In the genomic region with DNA sequence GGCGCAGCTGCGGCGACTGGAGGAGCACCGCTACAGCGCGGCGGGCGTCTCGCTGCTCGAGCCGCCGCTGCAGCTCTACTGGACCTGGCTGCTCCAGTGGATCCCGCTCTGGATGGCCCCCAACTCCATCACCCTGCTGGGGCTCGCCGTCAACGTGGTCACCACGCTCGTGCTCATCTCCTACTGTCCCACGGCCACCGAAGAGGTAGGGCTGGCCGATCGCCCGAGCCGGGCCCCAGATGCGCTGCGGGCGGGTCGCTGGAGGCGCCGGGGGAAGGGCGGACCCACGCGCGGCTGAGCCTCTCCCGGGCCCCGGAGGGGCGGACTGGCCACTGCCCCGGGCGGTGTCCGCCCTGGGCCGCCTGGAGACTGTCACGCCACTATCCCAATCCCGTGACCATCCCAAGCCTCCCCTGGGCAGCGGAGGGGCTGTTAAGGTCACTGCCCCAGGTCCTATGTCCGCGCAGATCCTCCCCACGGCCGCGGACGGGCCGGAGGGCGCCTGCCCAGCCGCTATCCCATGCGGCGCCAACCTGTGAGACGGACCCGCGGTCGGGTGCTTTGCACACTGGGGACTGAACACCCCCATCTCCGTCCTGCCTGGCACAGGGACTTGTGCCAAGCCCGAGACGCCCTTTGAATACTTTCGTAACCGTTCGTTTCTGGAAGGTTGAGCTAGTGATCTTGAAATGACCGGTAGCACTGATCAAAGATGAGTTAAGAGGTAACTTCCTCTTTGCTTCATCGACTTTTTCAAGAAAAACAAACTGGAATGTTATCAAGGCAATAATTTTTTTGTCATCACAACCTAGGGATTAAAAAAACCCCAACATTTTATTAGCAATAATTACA, we compare ENCODE assay signal across 1 cellular context.
A peak's percentile ranks its signal among the peaks of the same experiment; 100 is the strongest.
TF ChIP-seq lines count a peak whose summit lies in the region.

No MANE protein-coding gene starts in this region.

TF ChIP-seq in HepG2, 621 proteins besides CTCF, POLR2A, EP300 and RAD21 (continued from another document):
- TF ChIP-seq, protein P1, sequence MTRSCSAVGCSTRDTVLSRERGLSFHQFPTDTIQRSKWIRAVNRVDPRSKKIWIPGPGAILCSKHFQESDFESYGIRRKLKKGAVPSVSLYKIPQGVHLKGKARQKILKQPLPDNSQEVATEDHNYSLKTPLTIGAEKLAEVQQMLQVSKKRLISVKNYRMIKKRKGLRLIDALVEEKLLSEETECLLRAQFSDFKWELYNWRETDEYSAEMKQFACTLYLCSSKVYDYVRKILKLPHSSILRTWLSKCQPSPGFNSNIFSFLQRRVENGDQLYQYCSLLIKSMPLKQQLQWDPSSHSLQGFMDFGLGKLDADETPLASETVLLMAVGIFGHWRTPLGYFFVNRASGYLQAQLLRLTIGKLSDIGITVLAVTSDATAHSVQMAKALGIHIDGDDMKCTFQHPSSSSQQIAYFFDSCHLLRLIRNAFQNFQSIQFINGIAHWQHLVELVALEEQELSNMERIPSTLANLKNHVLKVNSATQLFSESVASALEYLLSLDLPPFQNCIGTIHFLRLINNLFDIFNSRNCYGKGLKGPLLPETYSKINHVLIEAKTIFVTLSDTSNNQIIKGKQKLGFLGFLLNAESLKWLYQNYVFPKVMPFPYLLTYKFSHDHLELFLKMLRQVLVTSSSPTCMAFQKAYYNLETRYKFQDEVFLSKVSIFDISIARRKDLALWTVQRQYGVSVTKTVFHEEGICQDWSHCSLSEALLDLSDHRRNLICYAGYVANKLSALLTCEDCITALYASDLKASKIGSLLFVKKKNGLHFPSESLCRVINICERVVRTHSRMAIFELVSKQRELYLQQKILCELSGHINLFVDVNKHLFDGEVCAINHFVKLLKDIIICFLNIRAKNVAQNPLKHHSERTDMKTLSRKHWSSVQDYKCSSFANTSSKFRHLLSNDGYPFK (CRISPR knock-in tag; IDR thresholded peaks at IDR 0.05; ENCODE audit: borderline replicate concordance): no peak
- TF ChIP-seq JUNB (CRISPR knock-in tag; IDR thresholded peaks at IDR 0.05; ENCODE audit: borderline replicate concordance): no peak
- TF ChIP-seq, protein P2, sequence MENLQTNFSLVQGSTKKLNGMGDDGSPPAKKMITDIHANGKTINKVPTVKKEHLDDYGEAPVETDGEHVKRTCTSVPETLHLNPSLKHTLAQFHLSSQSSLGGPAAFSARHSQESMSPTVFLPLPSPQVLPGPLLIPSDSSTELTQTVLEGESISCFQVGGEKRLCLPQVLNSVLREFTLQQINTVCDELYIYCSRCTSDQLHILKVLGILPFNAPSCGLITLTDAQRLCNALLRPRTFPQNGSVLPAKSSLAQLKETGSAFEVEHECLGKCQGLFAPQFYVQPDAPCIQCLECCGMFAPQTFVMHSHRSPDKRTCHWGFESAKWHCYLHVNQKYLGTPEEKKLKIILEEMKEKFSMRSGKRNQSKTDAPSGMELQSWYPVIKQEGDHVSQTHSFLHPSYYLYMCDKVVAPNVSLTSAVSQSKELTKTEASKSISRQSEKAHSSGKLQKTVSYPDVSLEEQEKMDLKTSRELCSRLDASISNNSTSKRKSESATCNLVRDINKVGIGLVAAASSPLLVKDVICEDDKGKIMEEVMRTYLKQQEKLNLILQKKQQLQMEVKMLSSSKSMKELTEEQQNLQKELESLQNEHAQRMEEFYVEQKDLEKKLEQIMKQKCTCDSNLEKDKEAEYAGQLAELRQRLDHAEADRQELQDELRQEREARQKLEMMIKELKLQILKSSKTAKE (CRISPR knock-in tag; IDR thresholded peaks at IDR 0.05; ENCODE audit: borderline replicate concordance): no peak
- no peak for TF ChIP-seq SMAD1 (CRISPR knock-in tag; IDR thresholded peaks at IDR 0.05; ENCODE audit: borderline replicate concordance, low read depth)
- TF ChIP-seq KLF12 (CRISPR knock-in tag; IDR thresholded peaks at IDR 0.05; ENCODE audit: borderline replicate concordance): no peak
- peak; percentile 71 for TF ChIP-seq ZC3H13 (CRISPR knock-in tag; IDR thresholded peaks at IDR 0.05)
- no peak; the same call in 1 of the 2 replicates for TF ChIP-seq ZNF746 (CRISPR knock-in tag; IDR thresholded peaks at IDR 0.05)
- no peak for TF ChIP-seq PTBP1 (IDR thresholded peaks at IDR 0.05; ENCODE audit: low read depth, low read length, poor library complexity, severe bottlenecking)
- no peak for TF ChIP-seq TMF1 (CRISPR knock-in tag; IDR thresholded peaks at IDR 0.05; ENCODE audit: low read depth)
- no peak for TF ChIP-seq ZBTB8A (CRISPR knock-in tag; IDR thresholded peaks at IDR 0.05; ENCODE audit: borderline replicate concordance, low read depth)
- TF ChIP-seq DR1 (CRISPR knock-in tag; IDR thresholded peaks at IDR 0.05): no peak
